ENCODE assay signal across 8 cellular contexts in genomic region chr4:2937146-2937857, GRCh38. TPM values are rescaled to one million over a fixed set of nuclear protein-coding genes. Genes with fewer than 3 reads are reported as not detected.
A peak's percentile ranks its signal among the peaks of the same experiment; 100 is the strongest.
DNase-seq lines count a peak whose midpoint lies in the region; ATAC-seq and TF ChIP-seq lines count a peak whose summit lies in the region.

No MANE protein-coding gene starts in this region.

- no peaks in the 10 kb centered on the region for H3K36me3 ChIP-seq in hepatocyte (replicated peaks; ENCODE audit: insufficient read depth, low read depth)
- H3K36me3 ChIP-seq in thoracic aorta = peaks cover 43% of the 10 kb centered on the region

- H3K27me3 ChIP-seq in hepatocyte (no peaks in the 10 kb centered on the region), thoracic aorta (replicated peaks; ENCODE audit: insufficient read depth) (no peaks in the 10 kb centered on the region)

- H3K9me3 ChIP-seq in hepatocyte (ENCODE audit: low read depth) = no peaks in the 10 kb centered on the region
- H3K9me3 ChIP-seq in thoracic aorta = no peaks in the 10 kb centered on the region

- H3K27ac ChIP-seq in hepatocyte (peak overlapping the region; percentile 54), thoracic aorta (no peak overlapping the region)

- H3K9me2 ChIP-seq in hepatocyte (replicated peaks; ENCODE audit: insufficient read depth) = no peaks in the 10 kb centered on the region

- no peaks in the 10 kb centered on the region for H4K20me1 ChIP-seq in hepatocyte (ENCODE audit: insufficient read depth, poor library complexity, severe bottlenecking)

- peak overlapping the region; percentile 92 for H3K4me2 ChIP-seq in hepatocyte

- peak; percentile 57 to 67 for DNase-seq in activated CD4-positive, alpha-beta T cell treated with anti-CD3 and anti-CD28 coated beads, Interleukin-2, amount 50 U/mL, for 48 hours
- DNase-seq in activated CD4-positive, alpha-beta T cell treated with anti-CD3 and anti-CD28 coated beads for 48 hours = no peak
- DNase-seq in T-helper 22 cell (ENCODE audit: low read depth) (peak; percentile 39), hepatocyte (ENCODE audit: low spot score) (peak; percentile 39), thoracic aorta (ENCODE audit: low spot score) (peak; percentile 2), SKM-1 treated with dmso at 0.1 percent for 144 hours (lab: John Stamatoyannopoulos, UW; ENCODE audit: unreplicated experiment) (no peak), NCI-H2227 (lab: John Stamatoyannopoulos, UW; ENCODE audit: unreplicated experiment) (no peak), NCI-H1930 (lab: John Stamatoyannopoulos, UW) (no peak)

- H2AFZ ChIP-seq in hepatocyte = no peak overlapping the region

- TF ChIP-seq CTCF in hepatocyte (IDR thresholded peaks at IDR 0.05; ENCODE audit: poor library complexity) (no peak), thoracic aorta (IDR thresholded peaks at IDR 0.05) (no peak)

- H3K4me1 ChIP-seq in hepatocyte (ENCODE audit: insufficient read depth) (peaks cover 25% of the 10 kb centered on the region), thoracic aorta (ENCODE audit: control insufficient read depth in 1 of 2, low read depth in 2 of 2) (peaks cover 9 to 32% of the 10 kb centered on the region in 2 donors)

- 80% methylated on average over 23 of the region's 23 CpGs for WGBS in hepatocyte (ENCODE audit: low lambda C conversion rate, missing lambda C conversion rate)

- H3K79me2 ChIP-seq in hepatocyte = peaks cover 28% of the 10 kb centered on the region

- H3K4me3 ChIP-seq in hepatocyte (no peak overlapping the region), thoracic aorta (no peak overlapping the region)

- ATAC-seq in thoracic aorta (ENCODE audit: insufficient number of reproducible peaks, low FRiP score, low read depth) = no peak

RNA-seq across cellular contexts. Expression of gene NOP14, which starts 25.9 kb away (rescaled TPM):
- 18.2 and 22.7 TPM in 2 replicates for total RNA-seq in hepatocyte
- polyA plus RNA-seq in hepatocyte = 18.8 and 21.7 TPM in 2 replicates
- 10 to 100 TPM in 1 of 2 donors, 1 to 10 TPM in 1; 6.6 to 21.0 TPM for total RNA-seq in thoracic aorta

RNA-seq across cellular contexts. Expression of gene GRK4, which starts 26.1 kb away (rescaled TPM):
- 4.9 and 5.4 TPM in 2 replicates for total RNA-seq in hepatocyte
- 5.5 and 6.1 TPM in 2 replicates for polyA plus RNA-seq in hepatocyte
- total RNA-seq in thoracic aorta = 1 to 10 TPM; 6.9 to 9.9 TPM

Comparison
In these comparisons a context has a peak if more than half of its experiments do, and no peak if none do; other contexts are left out.
1. DNase-seq: peak in activated CD4-positive, alpha-beta T cell treated with anti-CD3 and anti-CD28 coated beads, Interleukin-2, amount 50 U/mL, for 48 hours (2 of 2), T-helper 22 cell (single experiment), hepatocyte (single experiment) and thoracic aorta (single experiment); none in activated CD4-positive, alpha-beta T cell treated with anti-CD3 and anti-CD28 coated beads for 48 hours (single experiment), SKM-1 treated with dmso at 0.1 percent for 144 hours (single experiment), NCI-H2227 (single experiment) and NCI-H1930 (0 of 2).